Comparison of ENCODE assay signal across 8 cellular contexts in the genomic region with DNA sequence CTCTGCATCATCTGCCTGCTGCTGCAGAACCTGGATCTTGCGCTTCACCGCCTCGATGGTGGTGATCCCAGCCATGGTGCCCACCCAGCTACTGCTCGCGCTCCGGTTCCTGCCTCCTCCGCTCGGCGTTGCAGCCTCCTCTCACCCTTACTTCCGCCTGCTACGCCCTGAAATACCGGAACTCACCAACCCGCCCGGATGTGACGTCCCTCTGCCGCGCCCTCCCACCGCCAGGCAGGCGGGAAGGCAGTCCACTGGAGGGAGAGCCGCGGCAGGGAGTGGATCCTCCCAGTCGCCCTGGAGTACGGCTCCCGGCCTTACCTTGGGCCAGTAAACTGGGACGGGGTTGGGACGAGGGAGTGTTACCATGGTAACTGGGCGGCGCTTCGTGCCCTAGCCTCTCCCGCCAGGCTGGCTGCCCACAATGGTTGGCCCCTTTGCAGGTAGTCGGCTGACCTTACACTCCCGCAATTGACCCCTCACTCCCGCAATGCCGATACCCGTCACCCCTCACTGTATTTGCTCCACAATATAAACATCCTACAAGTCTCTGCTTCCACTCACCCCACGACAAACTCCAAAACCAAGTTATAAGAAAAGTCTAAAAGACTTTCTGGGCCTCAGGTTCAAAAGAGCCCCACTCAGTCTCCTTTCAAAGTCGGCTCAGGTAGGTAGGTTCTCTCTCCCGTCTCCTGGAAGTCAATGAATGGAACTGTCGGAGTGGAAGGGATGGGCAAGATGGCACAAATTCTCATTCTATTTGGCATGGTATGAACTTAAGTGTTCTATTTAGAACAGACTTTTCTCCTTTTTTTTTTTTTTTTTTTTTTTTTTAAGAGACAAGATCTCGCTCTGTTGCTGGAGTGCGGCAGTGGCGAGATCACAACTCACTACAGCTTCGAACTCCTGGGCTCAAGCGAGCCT. TPM values are rescaled to one million over a fixed set of nuclear protein-coding genes. Genes with fewer than 3 reads are reported as not detected.
A peak's percentile ranks its signal among the peaks of the same experiment; 100 is the strongest.
DNase-seq lines count a peak whose midpoint lies in the region; ATAC-seq and TF ChIP-seq lines count a peak whose summit lies in the region.

No MANE protein-coding gene starts in this region.

- no peaks in the 10 kb centered on the region for H3K36me3 ChIP-seq in left ventricle myocardium inferior

- in situ Hi-C loops in GM13977 (cut with MboI; ENCODE audit: low pct_unique_long_range_greater_than_20kb, low sequenced_read_pairs, unreplicated experiment): no loop called here

- peak; percentile 58 for ATAC-seq in HG02870 (IDR thresholded peaks at IDR 0.05; ENCODE audit: unreplicated experiment)

- H3K4me1 ChIP-seq in left ventricle myocardium inferior: peaks cover 53% of the 10 kb centered on the region

- H3K4me1 Mint-ChIP-seq in T-helper 1 cell treated with Interleukin-12 subunit alpha and Interleukin-12 subunit beta and Interleukin-4 antibody, amounts not matched to agents 30 μg/mL and 1 μg/mL, for 36 hours (ENCODE audit: low read depth): peaks cover 42% of the 10 kb centered on the region
- H3K4me1 Mint-ChIP-seq in progenitor cell of endocrine pancreas (ENCODE audit: low read depth): peaks cover 66% of the 10 kb centered on the region

- peak overlapping the region; percentile 92 for H3K27ac ChIP-seq in left ventricle myocardium inferior (replicated peaks)

- peaks cover 8% of the 10 kb centered on the region for H3K27me3 Mint-ChIP-seq in T-helper 1 cell treated with Interleukin-12 subunit alpha and Interleukin-12 subunit beta and Interleukin-4 antibody, amounts not matched to agents 30 μg/mL and 1 μg/mL, for 36 hours (ENCODE audit: low read depth)
- H3K27me3 Mint-ChIP-seq in progenitor cell of endocrine pancreas: no peaks in the 10 kb centered on the region

- peak overlapping the region; percentile 99 for H3K4me3 Mint-ChIP-seq in T-helper 1 cell treated with Interleukin-12 subunit alpha and Interleukin-12 subunit beta and Interleukin-4 antibody, amounts not matched to agents 30 μg/mL and 1 μg/mL, for 36 hours
- H3K4me3 Mint-ChIP-seq in progenitor cell of endocrine pancreas (ENCODE audit: low read depth): peak overlapping the region; percentile 100

- peak; percentile 93 for DNase-seq in GM13977 (ENCODE audit: low spot score)
- peak; percentile 99 for DNase-seq in NCI-H1694 (lab: John Stamatoyannopoulos, UW)
- peak; percentile 53 to 96 (median 90) for DNase-seq in amygdala (lab: John Stamatoyannopoulos, UW)
- DNase-seq in left ventricle myocardium inferior: peak; percentile 95
- peak; percentile 93 for DNase-seq in progenitor cell of endocrine pancreas (ENCODE audit: low spot score, unreplicated experiment)
- peak; percentile 98 for DNase-seq in ureter (ENCODE audit: low spot score)

- TF ChIP-seq CTCF in GM13977 (IDR thresholded peaks at IDR 0.05; ENCODE audit: extremely low read depth, insufficient read depth, missing control alignments) (no peak), left ventricle myocardium inferior (IDR thresholded peaks at IDR 0.05; ENCODE audit: borderline replicate concordance) (peak; percentile 45), progenitor cell of endocrine pancreas (IDR thresholded peaks at IDR 0.05; ENCODE audit: unreplicated experiment) (no peak)

- no peaks in the 10 kb centered on the region for H3K9me3 ChIP-seq in left ventricle myocardium inferior (replicated peaks)

- H3K9me3 Mint-ChIP-seq in T-helper 1 cell treated with Interleukin-12 subunit alpha and Interleukin-12 subunit beta and Interleukin-4 antibody, amounts not matched to agents 30 μg/mL and 1 μg/mL, for 36 hours: no peaks in the 10 kb centered on the region
- no peaks in the 10 kb centered on the region for H3K9me3 Mint-ChIP-seq in progenitor cell of endocrine pancreas (ENCODE audit: low read depth)

- no peaks in the 10 kb centered on the region for H3K27me3 ChIP-seq in left ventricle myocardium inferior (ENCODE audit: low read depth)

- intact Hi-C loops in left ventricle myocardium inferior (cut with micrococcal nuclease): no loop called here

- peaks cover 38% of the 10 kb centered on the region for H3K36me3 Mint-ChIP-seq in T-helper 1 cell treated with Interleukin-12 subunit alpha and Interleukin-12 subunit beta and Interleukin-4 antibody, amounts not matched to agents 30 μg/mL and 1 μg/mL, for 36 hours (ENCODE audit: low read depth)
- H3K36me3 Mint-ChIP-seq in progenitor cell of endocrine pancreas (ENCODE audit: insufficient read depth): no peaks in the 10 kb centered on the region

- H3K27ac Mint-ChIP-seq in T-helper 1 cell treated with Interleukin-12 subunit alpha and Interleukin-12 subunit beta and Interleukin-4 antibody, amounts not matched to agents 30 μg/mL and 1 μg/mL, for 36 hours: peak overlapping the region; percentile 99
- peak overlapping the region; percentile 100 for H3K27ac Mint-ChIP-seq in progenitor cell of endocrine pancreas

- H3K4me3 ChIP-seq in left ventricle myocardium inferior: peak overlapping the region; percentile 96

RNA-seq across cellular contexts. Expression of a gene that starts 8.6 kb away (rescaled TPM):
- total RNA-seq in left ventricle myocardium inferior (161 TPM), progenitor cell of endocrine pancreas (298 and 304 TPM in 2 replicates), ureter (242 TPM)

RNA-seq across cellular contexts. Expression of a gene that starts 22.8 kb away (rescaled TPM):
- total RNA-seq in left ventricle myocardium inferior (not detected), progenitor cell of endocrine pancreas (not detected in 2 replicates), ureter (not detected)

RNA-seq across cellular contexts. Expression of a gene that starts 28.4 kb away (rescaled TPM):
- total RNA-seq in left ventricle myocardium inferior (0.30 TPM), progenitor cell of endocrine pancreas (0.05 and 0.07 TPM in 2 replicates), ureter (0.39 TPM)

RNA-seq across cellular contexts. Expression of a gene that starts 37.4 kb away (rescaled TPM):
- total RNA-seq in left ventricle myocardium inferior (101 TPM), progenitor cell of endocrine pancreas (263 and 268 TPM in 2 replicates), ureter (195 TPM)

Comparison
In these comparisons a context has a peak if more than half of its experiments do, and no peak if none do; other contexts are left out.
1. Peak in every context shown above with its lines: DNase-seq, ATAC-seq, H3K4me3 ChIP-seq and H3K27ac ChIP-seq.